ENCODE assay signal across 25 cellular contexts in the genomic region with DNA sequence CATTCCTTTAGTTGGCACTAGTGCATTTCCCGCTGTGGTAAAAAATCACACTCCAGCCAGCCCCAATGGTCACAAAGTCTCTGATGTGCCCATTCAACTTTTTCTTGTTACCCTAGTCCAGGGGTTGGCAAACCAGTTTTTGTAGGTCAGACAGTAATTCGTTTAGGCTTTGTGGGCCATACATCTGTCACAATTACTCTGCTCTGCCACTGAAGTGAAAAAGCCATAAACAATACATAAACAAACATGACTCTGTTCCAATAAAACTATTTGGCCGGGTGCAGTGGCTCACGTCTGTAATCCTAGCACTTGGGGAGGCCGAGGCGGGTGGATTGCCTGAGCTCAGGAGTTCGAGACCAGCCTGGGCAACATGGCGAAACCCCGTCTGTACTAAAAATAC.
DNase-seq lines count a peak whose midpoint lies in the region; ATAC-seq and TF ChIP-seq lines count a peak whose summit lies in the region.
"Had no signal": no experiment of that assay in that cellular context is flagged by ENCODE, and none has a peak within 500 bp of the region (broad histone marks: within the 10 kb centered on the region; RNA-seq: fewer than 3 reads in every experiment).

No MANE protein-coding gene starts in this region.

- H3K27me3 ChIP-seq in heart left ventricle: no peaks in the 10 kb centered on the region
- no peaks in the 10 kb centered on the region for H3K27me3 ChIP-seq in BLaER1 treated with 17β-estradiol and CSF1 and Interleukin-3, amounts not matched to agents 10 nM and 100 nM
- H3K27me3 ChIP-seq in MG63: no peaks in the 10 kb centered on the region; the same call in 1 of the 2 replicates
- H3K27me3 ChIP-seq: BE2C had no signal

- no peak overlapping the region for H3K9ac ChIP-seq in BLaER1 treated with 17β-estradiol and CSF1 and Interleukin-3, amounts not matched to agents 10 nM and 100 nM

- ATAC-seq in heart left ventricle (no peak), mucosa of descending colon (peak; percentile 55), GM18511 (IDR thresholded peaks at IDR 0.05; ENCODE audit: unreplicated experiment) (no peak)
- ATAC-seq: PC-3 had no signal

- no peaks in the 10 kb centered on the region for H4K20me1 ChIP-seq in BLaER1 treated with 17β-estradiol and CSF1 and Interleukin-3, amounts not matched to agents 10 nM and 100 nM

- no peak for TF ChIP-seq CTCF in heart left ventricle (IDR thresholded peaks at IDR 0.05)
- TF ChIP-seq CTCF in mucosa of descending colon (IDR thresholded peaks at IDR 0.05): no peak

- no peak for TF ChIP-seq POLR2A in heart left ventricle (IDR thresholded peaks at IDR 0.05)

- H3K4me2 ChIP-seq in BLaER1 treated with 17β-estradiol and CSF1 and Interleukin-3, amounts not matched to agents 10 nM and 100 nM: peak overlapping the region; percentile 71 to 87 (median 79)

- H3K27ac ChIP-seq in heart left ventricle: peak overlapping the region in 8 of 12 donors; percentile 51 to 79 (median 70)
- H3K27ac ChIP-seq in BLaER1 treated with 17β-estradiol and CSF1 and Interleukin-3, amounts not matched to agents 10 nM and 100 nM: peak overlapping the region in 6 of 11 experiments; percentile 30 to 65 (median 54); a peak in 9 of 22 replicates

- H3K4me1 ChIP-seq in heart left ventricle: peaks cover 0 to 43% (median 18%) of the 10 kb centered on the region in 12 donors
- peaks cover 28 to 66% (median 57%) of the 10 kb centered on the region in 10 experiments for H3K4me1 ChIP-seq in BLaER1 treated with 17β-estradiol and CSF1 and Interleukin-3, amounts not matched to agents 10 nM and 100 nM
- no peaks in the 10 kb centered on the region for H3K4me1 ChIP-seq in mucosa of descending colon (ENCODE audit: low read depth)
- H3K4me1 ChIP-seq: BE2C had no signal

- H3K9me3 ChIP-seq in heart left ventricle (no peaks in the 10 kb centered on the region), MG63 (no peaks in the 10 kb centered on the region), mucosa of descending colon (no peaks in the 10 kb centered on the region)
- no peaks in the 10 kb centered on the region for H3K9me3 ChIP-seq in BLaER1 treated with 17β-estradiol and CSF1 and Interleukin-3, amounts not matched to agents 10 nM and 100 nM (replicated peaks in 1 of 11)
- H3K9me3 ChIP-seq: BE2C had no signal

- H3K4me3 ChIP-seq in heart left ventricle: no peak overlapping the region
- no peak overlapping the region for H3K4me3 ChIP-seq in BLaER1 treated with 17β-estradiol and CSF1 and Interleukin-3, amounts not matched to agents 10 nM and 100 nM
- no peak overlapping the region for H3K4me3 ChIP-seq in MG63
- H3K4me3 ChIP-seq in mucosa of descending colon: no peak overlapping the region

- H3K36me3 ChIP-seq in heart left ventricle (no peaks in the 10 kb centered on the region), MG63 (no peaks in the 10 kb centered on the region), mucosa of descending colon (ENCODE audit: low read depth) (no peaks in the 10 kb centered on the region)
- no peaks in the 10 kb centered on the region for H3K36me3 ChIP-seq in BLaER1 treated with 17β-estradiol and CSF1 and Interleukin-3, amounts not matched to agents 10 nM and 100 nM
- H3K36me3 ChIP-seq: BE2C had no signal

- intact Hi-C loops in heart left ventricle (cut with DNase I) (no loop called here), cardiac septum (cut with DNase I) (no loop called here), mucosa of descending colon (cut with DNase I, micrococcal nuclease) (no loop called here)

- WGBS in heart left ventricle, 4 donors: 84 to 95% (median 86%) methylated on average over 8 to 9 of the region's 9 CpGs

- no peak for DNase-seq in heart left ventricle
- no peak for DNase-seq in cardiac septum (ENCODE audit: low spot score)
- DNase-seq in MG63: peak; percentile 39
- no peak for DNase-seq in mucosa of descending colon
- DNase-seq in activated gamma-delta T cell treated with Interleukin-2 at 50 U/mL for 16 hours: no peak
- no peak for DNase-seq in LoVo (ENCODE audit: low spot score)
- DNase-seq: 8988T; ACHN; BE2C; CD4-positive, CD25-positive, alpha-beta regulatory T cell; DMS153; DND-41; H9; NCI-H1105 treated with DMSO at 0.1 percent for 48 hours; NCI-H146; NCI-H1930; NCI-H2107; NCI-H446; NCI-H524 treated with DMSO at 0.1 percent for 48 hours; NCI-H774; NK-92 treated with Interleukin-12 subunit alpha and Interleukin-12 subunit beta, amount 100 ng/mL, for 24 hours; PC-3; SHP77 had no signal
